19 cellular contexts compared by ENCODE assay signal in genomic region chr13:50670847-50671542, GRCh38.
"Had no signal": no experiment of that assay in that cellular context is flagged by ENCODE, and none has a peak within 500 bp of the region (broad histone marks: within the 10 kb centered on the region; RNA-seq: fewer than 3 reads in every experiment).

No MANE protein-coding gene starts in this region.

- H3K4me1 ChIP-seq: uterus had no signal

- H3K27me3 ChIP-seq: esophagus squamous epithelium, ovary, tibial nerve, uterus had no signal

- H3K4me3 ChIP-seq: esophagus squamous epithelium, ovary, psoas muscle, skin epidermis, tibial nerve, uterus had no signal

- H3K4me3 Mint-ChIP-seq: activated CD4-positive, alpha-beta T cell treated with anti-CD3 and anti-CD28 coated beads, Interleukin-2, amount 10 ng/mL, durations not matched to agents 24 days and 14 days; activated CD8-positive, alpha-beta T cell treated with anti-CD3 and anti-CD28 coated beads for 36 hours; activated naive CD4-positive, alpha-beta T cell treated with anti-CD3 and anti-CD28 coated beads for 36 hours; activated T-cell treated with anti-CD3 and anti-CD28 coated beads, Interleukin-2, amount 50 U/mL, for 4 hours; brain; naive thymus-derived CD8-positive, alpha-beta T cell; T-helper 1 cell treated with Interleukin-12 subunit alpha and Interleukin-12 subunit beta and Interleukin-4 antibody, amounts not matched to agents 30 μg/mL and 1 μg/mL, for 36 hours had no signal

- H3K27me3 Mint-ChIP-seq: activated CD8-positive, alpha-beta T cell treated with anti-CD3 and anti-CD28 coated beads for 36 hours had no signal

- H3K27ac ChIP-seq: esophagus squamous epithelium, ovary, psoas muscle, tibial nerve, uterus had no signal

- DNase-seq: activated CD4-positive, alpha-beta T cell treated with anti-CD3 and anti-CD28 coated beads, Interleukin-2, amount 10 ng/mL, durations not matched to agents 24 days and 14 days; activated CD8-positive, alpha-beta T cell treated with anti-CD3 and anti-CD28 coated beads for 36 hours; activated naive CD4-positive, alpha-beta T cell treated with anti-CD3 and anti-CD28 coated beads for 36 hours; activated T-cell treated with anti-CD3 and anti-CD28 coated beads, Interleukin-2, amount 50 U/mL, for 4 hours; anterior cingulate cortex; central memory CD4-positive, alpha-beta T cell; esophagus squamous epithelium; foreskin melanocyte; mesendoderm; naive thymus-derived CD8-positive, alpha-beta T cell; ovary; psoas muscle; right cardiac atrium; stimulated activated naive CD8-positive, alpha-beta T cell treated with anti-CD3 and anti-CD28 coated beads, Interleukin-15, Interleukin-2, amounts not matched to agents 100 U/mL and 50 U/mL, for 24 hours; uterus had no signal

- H3K4me1 Mint-ChIP-seq: activated CD4-positive, alpha-beta T cell treated with anti-CD3 and anti-CD28 coated beads, Interleukin-2, amount 10 ng/mL, durations not matched to agents 24 days and 14 days had no signal

- H3K9me3 ChIP-seq: esophagus squamous epithelium, ovary, psoas muscle, tibial nerve, uterus had no signal

- H3K36me3 ChIP-seq: esophagus squamous epithelium, ovary, tibial nerve, uterus had no signal

- H3K27ac Mint-ChIP-seq: activated CD4-positive, alpha-beta T cell treated with anti-CD3 and anti-CD28 coated beads, Interleukin-2, amount 10 ng/mL, durations not matched to agents 24 days and 14 days; activated CD8-positive, alpha-beta T cell treated with anti-CD3 and anti-CD28 coated beads for 36 hours; activated naive CD4-positive, alpha-beta T cell treated with anti-CD3 and anti-CD28 coated beads for 36 hours; brain; naive thymus-derived CD8-positive, alpha-beta T cell; T-helper 1 cell treated with Interleukin-12 subunit alpha and Interleukin-12 subunit beta and Interleukin-4 antibody, amounts not matched to agents 30 μg/mL and 1 μg/mL, for 36 hours had no signal

- H3K36me3 Mint-ChIP-seq: brain had no signal
